Comparison of ENCODE assay signal across 16 cellular contexts in the genomic region with DNA sequence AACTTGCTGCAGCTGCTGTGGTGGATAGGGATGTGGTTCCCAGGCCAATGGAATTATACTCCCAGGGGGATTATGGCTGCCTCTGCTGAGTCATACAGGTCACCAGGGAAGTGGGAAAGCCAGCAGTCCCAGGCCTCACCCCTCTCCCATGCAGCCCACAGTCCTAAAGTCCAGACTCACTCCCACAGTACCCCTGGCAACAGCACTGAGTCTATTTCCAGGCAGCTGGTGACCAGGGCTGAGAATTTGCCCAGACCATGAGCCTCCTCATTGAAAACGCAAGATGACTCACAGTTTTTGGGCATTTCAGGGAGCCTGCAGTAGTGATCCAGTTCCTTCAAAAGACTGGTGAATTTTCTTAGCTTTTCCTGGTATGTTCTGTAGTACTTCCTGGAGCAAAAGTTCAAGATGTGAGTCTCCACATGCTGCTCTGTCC.
A peak's percentile ranks its signal among the peaks of the same experiment; 100 is the strongest.
DNase-seq lines count a peak whose midpoint lies in the region; ATAC-seq and TF ChIP-seq lines count a peak whose summit lies in the region.
"Had no signal": no experiment of that assay in that cellular context is flagged by ENCODE, and none has a peak within 500 bp of the region (broad histone marks: within the 10 kb centered on the region; RNA-seq: fewer than 3 reads in every experiment).

No MANE protein-coding gene starts in this region.

- DNase-seq in ELR (ENCODE audit: low read depth) (peak; percentile 6), MG63 (peak; percentile 80), epithelial cell of prostate (ENCODE audit: low read depth, low spot score) (peak; percentile 12), neural crest cell (ENCODE audit: low read depth, low spot score) (no peak), ecto neural progenitor cell (ENCODE audit: low spot score) (no peak), NOMO-1 treated with DMSO at 0.1 percent for 48 hours (lab: John Stamatoyannopoulos, UW; ENCODE audit: unreplicated experiment) (no peak)
- no peak for DNase-seq in effector CD4-positive, alpha-beta T cell
- DNase-seq: activated gamma-delta T cell; DMS79; effector memory CD8-positive, alpha-beta T cell; glutamatergic neuron; NCI-H1092; posterior cingulate gyrus had no signal

- H3K36me3 ChIP-seq in MG63, result no peaks in the 10 kb centered on the region

- H3K27me3 Mint-ChIP-seq in neural crest cell (ENCODE audit: low read depth), result no peaks in the 10 kb centered on the region
- H3K27me3 Mint-ChIP-seq: brain had no signal

- no peak overlapping the region for H3K4me3 Mint-ChIP-seq in neural crest cell
- H3K4me3 Mint-ChIP-seq: brain; effector memory CD8-positive, alpha-beta T cell had no signal

- no peak overlapping the region for H3K4me3 ChIP-seq in MG63

- H3K9me3 ChIP-seq in MG63, result no peaks in the 10 kb centered on the region; the same call in 1 of the 2 replicates

- no peak for TF ChIP-seq CTCF in neural crest cell (conservative IDR thresholded peaks at IDR 0.05)

- ATAC-seq in HG02571 (IDR thresholded peaks at IDR 0.05; ENCODE audit: unreplicated experiment), result no peak
- ATAC-seq: effector memory CD8-positive, alpha-beta T cell had no signal

- H3K36me3 Mint-ChIP-seq in neural crest cell (ENCODE audit: low read depth), result peaks cover 2% of the 10 kb centered on the region

- peaks cover 5% of the 10 kb centered on the region for H3K4me1 Mint-ChIP-seq in neural crest cell

- H3K9me3 Mint-ChIP-seq in neural crest cell, result peaks cover 13% of the 10 kb centered on the region

- H3K27ac ChIP-seq in epithelial cell of prostate, result no peak overlapping the region
- H3K27ac ChIP-seq: VCaP had no signal

- no peaks in the 10 kb centered on the region for H3K27me3 ChIP-seq in MG63

- H3K27ac Mint-ChIP-seq in neural crest cell (ENCODE audit: unreplicated experiment), result peak overlapping the region; percentile 27
- H3K27ac Mint-ChIP-seq: effector memory CD8-positive, alpha-beta T cell had no signal

Comparison
In these comparisons a context has a peak if more than half of its experiments do, and no peak if none do; other contexts are left out.
1. DNase-seq: peak in ELR (single experiment), MG63 (single experiment) and epithelial cell of prostate (single experiment); none in neural crest cell (single experiment), ecto neural progenitor cell (single experiment), effector CD4-positive, alpha-beta T cell (single experiment) and NOMO-1 treated with DMSO at 0.1 percent for 48 hours (single experiment).